Comparison of ENCODE assay signal across 13 cellular contexts in the genomic region with DNA sequence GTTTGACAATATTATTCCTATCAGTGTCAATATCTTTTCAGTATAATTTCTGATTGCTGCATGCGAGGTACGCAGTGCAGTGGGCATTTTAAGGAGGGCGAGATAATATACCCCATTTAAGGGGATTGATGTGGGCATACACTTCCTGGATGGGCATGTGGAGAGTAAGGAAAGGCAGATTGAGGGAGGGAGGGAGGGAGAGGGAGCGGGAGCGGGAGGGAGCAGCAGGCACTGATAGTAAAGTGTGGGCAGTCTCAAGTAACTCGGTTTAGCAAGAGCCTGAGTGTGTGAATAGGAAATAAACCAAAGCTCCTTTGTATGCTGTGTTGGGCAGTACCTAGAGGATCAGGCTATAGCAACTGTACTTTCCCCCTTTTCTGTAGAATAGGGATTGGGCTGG. TPM values are rescaled to one million over a fixed set of nuclear protein-coding genes. Genes with fewer than 3 reads are reported as not detected.
A peak's percentile ranks its signal among the peaks of the same experiment; 100 is the strongest.
DNase-seq lines count a peak whose midpoint lies in the region; ATAC-seq and TF ChIP-seq lines count a peak whose summit lies in the region.
"Had no signal": no experiment of that assay in that cellular context is flagged by ENCODE, and none has a peak within 500 bp of the region (broad histone marks: within the 10 kb centered on the region; RNA-seq: fewer than 3 reads in every experiment).

No MANE protein-coding gene starts in this region.

- H3K27ac ChIP-seq in CD4-positive, CD25-positive, alpha-beta regulatory T cell (ENCODE audit: insufficient read depth, low read length, poor library complexity, severe bottlenecking) = peak overlapping the region; percentile 51
- H3K27ac ChIP-seq: tibial artery had no signal

- ATAC-seq in CD4-positive, CD25-positive, alpha-beta regulatory T cell (ENCODE audit: low read depth in 2 of 2) = no peak
- ATAC-seq in GM19035 (IDR thresholded peaks at IDR 0.05; ENCODE audit: unreplicated experiment) = no peak
- ATAC-seq: CD8-positive, alpha-beta T cell had no signal

- TF ChIP-seq CTCF in chondrocyte (IDR thresholded peaks at IDR 0.05) = no peak
- TF ChIP-seq CTCF in mesothelial cell of epicardium (IDR thresholded peaks at IDR 0.05; ENCODE audit: unreplicated experiment) = no peak

- H3K27ac Mint-ChIP-seq in CD4-positive, CD25-positive, alpha-beta regulatory T cell = peak overlapping the region in 1 of 3 donors; percentile 2
- peak overlapping the region; percentile 19 for H3K27ac Mint-ChIP-seq in chondrocyte (ENCODE audit: unreplicated experiment)
- H3K27ac Mint-ChIP-seq in mesothelial cell of epicardium = peak overlapping the region; percentile 59
- H3K27ac Mint-ChIP-seq: CD8-positive, alpha-beta T cell; T-helper 2 cell treated with Interferon-gamma antibody and Interleukin-4, amounts not matched to agents 5 μg/mL and 100 μg/mL, for 36 hours had no signal

- H3K9me3 ChIP-seq in CD4-positive, CD25-positive, alpha-beta regulatory T cell (ENCODE audit: control insufficient read depth in 2 of 2, low read length in 2 of 2) = no peaks in the 10 kb centered on the region
- H3K9me3 ChIP-seq: tibial artery had no signal

- peaks cover 3% of the 10 kb centered on the region for H3K36me3 ChIP-seq in CD4-positive, CD25-positive, alpha-beta regulatory T cell (ENCODE audit: control insufficient read depth, insufficient read depth, low read length)
- no peaks in the 10 kb centered on the region for H3K36me3 ChIP-seq in H7 (replicated peaks; ENCODE audit: control insufficient read depth, insufficient read depth, low read length)
- H3K36me3 ChIP-seq: tibial artery had no signal

- H3K4me1 ChIP-seq in CD4-positive, CD25-positive, alpha-beta regulatory T cell (ENCODE audit: control insufficient read depth, insufficient read depth, low read length, poor library complexity, severe bottlenecking) = peaks cover 50% of the 10 kb centered on the region

- peaks cover 8% of the 10 kb centered on the region for H3K27me3 Mint-ChIP-seq in CD4-positive, CD25-positive, alpha-beta regulatory T cell
- H3K27me3 Mint-ChIP-seq in chondrocyte (ENCODE audit: low read depth) = no peaks in the 10 kb centered on the region
- no peaks in the 10 kb centered on the region for H3K27me3 Mint-ChIP-seq in mesothelial cell of epicardium (ENCODE audit: low read depth)

- no peak for DNase-seq in CD4-positive, CD25-positive, alpha-beta regulatory T cell
- DNase-seq in H7 (peak; percentile 28), chondrocyte (ENCODE audit: low spot score) (no peak), mesothelial cell of epicardium (ENCODE audit: low spot score in 2 of 2, unreplicated experiment in 2 of 2) (no peak), inferior parietal cortex (ENCODE audit: extremely low spot score) (no peak), NCI-H1694 (lab: John Stamatoyannopoulos, UW) (no peak)
- no peak for DNase-seq in stimulated activated CD4-positive, alpha-beta T cell treated with anti-CD3 and anti-CD28 coated beads, Interleukin-4, amount 100 ng/mL, for 1 hour
- DNase-seq: activated T-cell treated with anti-CD3 and anti-CD28 coated beads, Interleukin-2, amount 50 U/mL, for 1 hour; CD8-positive, alpha-beta T cell; central memory CD4-positive, alpha-beta T cell; tibial artery had no signal

- H3K27me3 ChIP-seq in CD4-positive, CD25-positive, alpha-beta regulatory T cell (ENCODE audit: control insufficient read depth, insufficient read depth, low read length) = no peaks in the 10 kb centered on the region
- no peaks in the 10 kb centered on the region for H3K27me3 ChIP-seq in H7 (ENCODE audit: control insufficient read depth, insufficient read depth, low read length)
- H3K27me3 ChIP-seq: tibial artery had no signal

- peak overlapping the region in 2 of 4 donors; percentile 19 to 53 for H3K4me3 Mint-ChIP-seq in CD4-positive, CD25-positive, alpha-beta regulatory T cell
- no peak overlapping the region for H3K4me3 Mint-ChIP-seq in chondrocyte (ENCODE audit: unreplicated experiment)
- H3K4me3 Mint-ChIP-seq in mesothelial cell of epicardium = no peak overlapping the region
- H3K4me3 Mint-ChIP-seq: CD8-positive, alpha-beta T cell; T-helper 2 cell treated with Interferon-gamma antibody and Interleukin-4, amounts not matched to agents 5 μg/mL and 100 μg/mL, for 36 hours had no signal

- no peak overlapping the region for H3K4me3 ChIP-seq in CD4-positive, CD25-positive, alpha-beta regulatory T cell (ENCODE audit: low read depth, low read length)
- H3K4me3 ChIP-seq in H7 (ENCODE audit: insufficient read depth, low read depth, low read length) = no peak overlapping the region
- H3K4me3 ChIP-seq: tibial artery had no signal

- peaks cover 13% of the 10 kb centered on the region for H3K36me3 Mint-ChIP-seq in CD4-positive, CD25-positive, alpha-beta regulatory T cell
- H3K36me3 Mint-ChIP-seq in chondrocyte (ENCODE audit: low read depth) (peaks cover 2% of the 10 kb centered on the region), mesothelial cell of epicardium (peaks cover 8% of the 10 kb centered on the region)

- peaks cover 0 to 2% (median 0%) of the 10 kb centered on the region in 7 donors for H3K9me3 Mint-ChIP-seq in CD4-positive, CD25-positive, alpha-beta regulatory T cell
- H3K9me3 Mint-ChIP-seq in chondrocyte (ENCODE audit: low read depth) (no peaks in the 10 kb centered on the region), mesothelial cell of epicardium (no peaks in the 10 kb centered on the region)
- H3K9me3 Mint-ChIP-seq: CD8-positive, alpha-beta T cell; T-helper 2 cell treated with Interferon-gamma antibody and Interleukin-4, amounts not matched to agents 5 μg/mL and 100 μg/mL, for 36 hours had no signal

- peaks cover 34 to 85% (median 61%) of the 10 kb centered on the region in 4 donors for H3K4me1 Mint-ChIP-seq in CD4-positive, CD25-positive, alpha-beta regulatory T cell
- H3K4me1 Mint-ChIP-seq in chondrocyte (ENCODE audit: low read depth) (peaks cover 70% of the 10 kb centered on the region), mesothelial cell of epicardium (peaks cover 43% of the 10 kb centered on the region)

RNA-seq across cellular contexts. Expression of a gene that starts 5.1 kb away (rescaled TPM):
- total RNA-seq in CD4-positive, CD25-positive, alpha-beta regulatory T cell = 157 TPM
- polyA plus RNA-seq in CD4-positive, CD25-positive, alpha-beta regulatory T cell = 10 to 100 TPM in 2 of 4 donors, 1 to 10 TPM in 2; 7.5 to 13.5 (median 11.0) TPM
- total RNA-seq in H7 (2014; rRNA removed; shearing (Covaris generic)) = 52.2 and 65.2 TPM in 2 replicates
- total RNA-seq in chondrocyte (73.2 to 98.1 TPM (median 75.7 TPM) in 3 replicates), mesothelial cell of epicardium (170 to 182 TPM (median 172 TPM) in 3 replicates)
